ENCODE assay signal across 8 cellular contexts in genomic region chr1:8816306-8816705, GRCh38. TPM values are rescaled to one million over a fixed set of nuclear protein-coding genes. Genes with fewer than 3 reads are reported as not detected.
DNase-seq lines count a peak whose midpoint lies in the region; ATAC-seq and TF ChIP-seq lines count a peak whose summit lies in the region.

No MANE protein-coding gene starts in this region.

- no peak for TF ChIP-seq CTCF in 22Rv1 (IDR thresholded peaks at IDR 0.05)
- no peak for TF ChIP-seq CTCF in GM23338 (conservative IDR thresholded peaks at IDR 0.05; ENCODE audit: low read depth in 2 of 2)

- H3K9me3 Mint-ChIP-seq in GM23338, result no peaks in the 10 kb centered on the region
- H3K9me3 Mint-ChIP-seq in activated naive CD8-positive, alpha-beta T cell (ENCODE audit: low read depth), result no peaks in the 10 kb centered on the region
- H3K9me3 Mint-ChIP-seq in stimulated activated naive CD8-positive, alpha-beta T cell treated with anti-CD3 and anti-CD28 coated beads, Interleukin-15, amount 100 ng/mL, for 72 hours, result no peaks in the 10 kb centered on the region

- H3K27me3 ChIP-seq in GM23338 (ENCODE audit: insufficient read depth), result no peaks in the 10 kb centered on the region

- H3K79me2 ChIP-seq in GM23338 (replicated peaks; ENCODE audit: insufficient read depth), result peaks cover 57% of the 10 kb centered on the region

- H3K4me2 ChIP-seq in GM23338, result peak overlapping the region; percentile 93

- peaks cover 6% of the 10 kb centered on the region for H3K27me3 Mint-ChIP-seq in GM23338 (ENCODE audit: insufficient read depth, low read depth, poor library complexity)
- no peaks in the 10 kb centered on the region for H3K27me3 Mint-ChIP-seq in activated naive CD8-positive, alpha-beta T cell
- H3K27me3 Mint-ChIP-seq in stimulated activated naive CD8-positive, alpha-beta T cell treated with anti-CD3 and anti-CD28 coated beads, Interleukin-15, amount 100 ng/mL, for 72 hours, result no peaks in the 10 kb centered on the region

- peak overlapping the region; percentile 86 for H3K4me3 Mint-ChIP-seq in GM23338
- peak overlapping the region; percentile 89 for H3K4me3 Mint-ChIP-seq in activated naive CD8-positive, alpha-beta T cell
- peak overlapping the region; percentile 97 to 98 for H3K4me3 Mint-ChIP-seq in stimulated activated naive CD8-positive, alpha-beta T cell treated with anti-CD3 and anti-CD28 coated beads, Interleukin-15, amount 100 ng/mL, for 72 hours

- no peaks in the 10 kb centered on the region for H3K9me2 ChIP-seq in GM23338 (ENCODE audit: insufficient read depth)

- DNase-seq in GM23338 (ENCODE audit: low spot score), result no peak
- DNase-seq in inferior parietal cortex (ENCODE audit: extremely low spot score), result peak; percentile 58
- no peak for DNase-seq in stimulated activated naive CD8-positive, alpha-beta T cell treated with anti-CD3 and anti-CD28 coated beads, Interleukin-15, amount 100 ng/mL, for 72 hours
- DNase-seq in central memory CD4-positive, alpha-beta T cell, result no peak

- H3K27ac Mint-ChIP-seq in GM23338, result peak overlapping the region; percentile 74; the same call in 1 of the 2 replicates
- peak overlapping the region; percentile 82 for H3K27ac Mint-ChIP-seq in activated naive CD8-positive, alpha-beta T cell
- peak overlapping the region; percentile 98 to 99 for H3K27ac Mint-ChIP-seq in stimulated activated naive CD8-positive, alpha-beta T cell treated with anti-CD3 and anti-CD28 coated beads, Interleukin-15, amount 100 ng/mL, for 72 hours

- no peaks in the 10 kb centered on the region; the same call in 2 of the 3 replicates for H3K36me3 Mint-ChIP-seq in GM23338 (ENCODE audit: low read depth)
- no peaks in the 10 kb centered on the region for H3K36me3 Mint-ChIP-seq in activated naive CD8-positive, alpha-beta T cell

- H3K4me1 Mint-ChIP-seq in GM23338, result peaks cover 40% of the 10 kb centered on the region
- H3K4me1 Mint-ChIP-seq in activated naive CD8-positive, alpha-beta T cell (ENCODE audit: low read depth), result peaks cover 45% of the 10 kb centered on the region
- peaks cover 47% of the 10 kb centered on the region for H3K4me1 Mint-ChIP-seq in stimulated activated naive CD8-positive, alpha-beta T cell treated with anti-CD3 and anti-CD28 coated beads, Interleukin-15, amount 100 ng/mL, for 72 hours

- H3F3A ChIP-seq in GM23338 (replicated peaks; ENCODE audit: low read depth), result peaks cover 5% of the 10 kb centered on the region

- no peaks in the 10 kb centered on the region for H3K36me3 ChIP-seq in GM23338 (ENCODE audit: insufficient read depth)

- H4K20me1 ChIP-seq in GM23338 (replicated peaks; ENCODE audit: insufficient read depth), result 0 out of 2 replicates have a peak, but pooled peaks cover 7% of the 10 kb centered on the region

- ATAC-seq in GM23338 (no peak), HG03108 (IDR thresholded peaks at IDR 0.05; ENCODE audit: unreplicated experiment) (no peak), GM18498 (IDR thresholded peaks at IDR 0.05; ENCODE audit: unreplicated experiment) (no peak)
- ATAC-seq in stimulated activated naive CD8-positive, alpha-beta T cell treated with anti-CD3 and anti-CD28 coated beads, Interleukin-15, amount 100 ng/mL, for 72 hours, result no peak

- H2AFZ ChIP-seq in GM23338, result no peak overlapping the region

- peak overlapping the region; percentile 93 for H3K27ac ChIP-seq in 22Rv1
- peak overlapping the region; percentile 97; the same call in 1 of the 2 replicates for H3K27ac ChIP-seq in GM23338 (ENCODE audit: low read depth)

- H3K4me3 ChIP-seq in GM23338, result peak overlapping the region; percentile 85

- H3K4me1 ChIP-seq in GM23338 (ENCODE audit: insufficient read depth), result peaks cover 24% of the 10 kb centered on the region

TF ChIP-seq in GM23338, 12 proteins besides CTCF, POLR2A, EP300 and RAD21:
- no peak for TF ChIP-seq NANOG (IDR thresholded peaks at IDR 0.05; ENCODE audit: borderline replicate concordance)
TF ChIP-seq in GM23338: peak in this region for 0.

RNA-seq across cellular contexts. Expression of gene RERE, which starts 1.1 kb away (rescaled TPM):
- 157 and 170 TPM in 2 replicates for total RNA-seq in GM23338 (2014; rRNA removed; shearing (Covaris generic))
- 148 and 166 TPM in 2 replicates for polyA plus RNA-seq in GM23338 (2016; fragmentation: Nextera tagmentation; extraction: Ambion mirVana)
